In genomic region chr11:41115066-41115465, GRCh38 we compare ENCODE assay signal across 28 cellular contexts.
"Had no signal": no experiment of that assay in that cellular context is flagged by ENCODE, and none has a peak within 500 bp of the region (broad histone marks: within the 10 kb centered on the region; RNA-seq: fewer than 3 reads in every experiment).

No MANE protein-coding gene starts in this region.

- H3K4me3 ChIP-seq: ascending aorta, body of pancreas, breast epithelium, SJCRH30, SK-N-MC had no signal

- ATAC-seq: activated CD8-positive, alpha-beta T cell treated with anti-CD3 and anti-CD28 coated beads, Interleukin-2, amount 10 ng/mL, durations not matched to agents 7 days and 5 days; body of pancreas; Panc1 had no signal

- H3K36me3 ChIP-seq: ascending aorta, breast epithelium, SJCRH30, WERI-Rb-1 had no signal

- DNase-seq: activated CD4-positive, alpha-beta T cell treated with anti-CD3 and anti-CD28 coated beads, Interleukin-2, amount 10 ng/mL, durations not matched to agents 24 days and 14 days; activated CD4-positive, alpha-beta T cell treated with anti-CD3 and anti-CD28 coated beads, Interleukin-2, amount 50 U/mL, for 4 hours; activated CD8-positive, alpha-beta T cell treated with anti-CD3 and anti-CD28 coated beads, Interleukin-2, amount 10 ng/mL, durations not matched to agents 7 days and 5 days; activated gamma-delta T cell; activated naive CD4-positive, alpha-beta T cell treated with Interleukin-2 at 50 U/mL for 16 hours; activated naive CD8-positive, alpha-beta T cell treated with anti-CD3 and anti-CD28 coated beads, Interleukin-2, amount 10 ng/mL, durations not matched to agents 7 days and 5 days; activated T-cell treated with anti-CD3 and anti-CD28 coated beads, Interleukin-2, amount 50 U/mL, for 24 hours; amygdala; body of pancreas; caudate nucleus; cerebellar nuclear complex; Karpas-422; NCI-H1105; NCI-H1417 treated with DMSO at 0.1 percent for 48 hours; NCI-H1694; NCI-H1930; NCI-H345; NCI-H524 treated with DMSO at 0.1 percent for 48 hours; SHP77; SJCRH30; T1000; WERI-Rb-1 had no signal

- H3K4me1 ChIP-seq: ascending aorta, body of pancreas, breast epithelium, SJCRH30 had no signal

- H3K27ac ChIP-seq: ascending aorta, body of pancreas, breast epithelium, SJCRH30, SK-N-MC, WERI-Rb-1 had no signal

- H3K27me3 Mint-ChIP-seq: activated CD4-positive, alpha-beta T cell treated with anti-CD3 and anti-CD28 coated beads, Interleukin-2, amount 10 ng/mL, durations not matched to agents 24 days and 14 days; activated naive CD4-positive, alpha-beta T cell treated with anti-CD3 and anti-CD28 coated beads, Interleukin-2, amount 50 U/mL, for 24 hours; activated naive CD8-positive, alpha-beta T cell treated with anti-CD3 and anti-CD28 coated beads, Interleukin-2, amount 10 ng/mL, durations not matched to agents 7 days and 5 days; activated T-cell treated with anti-CD3 and anti-CD28 coated beads, Interleukin-2, amount 50 U/mL, for 24 hours had no signal

- H3K4me3 Mint-ChIP-seq: activated CD4-positive, alpha-beta T cell treated with anti-CD3 and anti-CD28 coated beads, Interleukin-2, amount 10 ng/mL, durations not matched to agents 24 days and 14 days; activated CD8-positive, alpha-beta T cell treated with anti-CD3 and anti-CD28 coated beads, Interleukin-2, amount 10 ng/mL, durations not matched to agents 7 days and 5 days; activated naive CD4-positive, alpha-beta T cell treated with anti-CD3 and anti-CD28 coated beads, Interleukin-2, amount 50 U/mL, for 24 hours; activated naive CD8-positive, alpha-beta T cell treated with anti-CD3 and anti-CD28 coated beads, Interleukin-2, amount 10 ng/mL, durations not matched to agents 7 days and 5 days; activated T-cell treated with anti-CD3 and anti-CD28 coated beads, Interleukin-2, amount 50 U/mL, for 24 hours had no signal

- H3K27me3 ChIP-seq: ascending aorta, body of pancreas, breast epithelium, SJCRH30 had no signal

- H3K36me3 Mint-ChIP-seq: activated naive CD4-positive, alpha-beta T cell treated with anti-CD3 and anti-CD28 coated beads, Interleukin-2, amount 50 U/mL, for 24 hours; activated naive CD8-positive, alpha-beta T cell treated with anti-CD3 and anti-CD28 coated beads, Interleukin-2, amount 10 ng/mL, durations not matched to agents 7 days and 5 days had no signal

- H3K9me3 ChIP-seq: ascending aorta, body of pancreas, breast epithelium, SJCRH30 had no signal

- H3K4me1 Mint-ChIP-seq: activated CD4-positive, alpha-beta T cell treated with anti-CD3 and anti-CD28 coated beads, Interleukin-2, amount 10 ng/mL, durations not matched to agents 24 days and 14 days; activated naive CD4-positive, alpha-beta T cell treated with anti-CD3 and anti-CD28 coated beads, Interleukin-2, amount 50 U/mL, for 24 hours; activated naive CD8-positive, alpha-beta T cell treated with anti-CD3 and anti-CD28 coated beads, Interleukin-2, amount 10 ng/mL, durations not matched to agents 7 days and 5 days had no signal

- H3K27ac Mint-ChIP-seq: activated CD4-positive, alpha-beta T cell treated with anti-CD3 and anti-CD28 coated beads, Interleukin-2, amount 10 ng/mL, durations not matched to agents 24 days and 14 days; activated CD8-positive, alpha-beta T cell treated with anti-CD3 and anti-CD28 coated beads, Interleukin-2, amount 10 ng/mL, durations not matched to agents 7 days and 5 days; activated naive CD4-positive, alpha-beta T cell treated with anti-CD3 and anti-CD28 coated beads, Interleukin-2, amount 50 U/mL, for 24 hours; activated naive CD8-positive, alpha-beta T cell treated with anti-CD3 and anti-CD28 coated beads, Interleukin-2, amount 10 ng/mL, durations not matched to agents 7 days and 5 days; activated T-cell treated with anti-CD3 and anti-CD28 coated beads, Interleukin-2, amount 50 U/mL, for 24 hours; activated T-helper 2 cell treated with anti-CD3 and anti-CD28 coated beads, Interferon-gamma antibody, Interleukin-2, Interleukin-4, amounts not matched to agents 10 μg/mL and 5 μg/mL and 100 μg/mL, durations not matched to agents 14 hours and 24 hours and 36 hours had no signal

- H3K9me3 Mint-ChIP-seq: activated CD4-positive, alpha-beta T cell treated with anti-CD3 and anti-CD28 coated beads, Interleukin-2, amount 10 ng/mL, durations not matched to agents 24 days and 14 days had no signal
